10 cellular contexts compared by ENCODE assay signal in the genomic region with DNA sequence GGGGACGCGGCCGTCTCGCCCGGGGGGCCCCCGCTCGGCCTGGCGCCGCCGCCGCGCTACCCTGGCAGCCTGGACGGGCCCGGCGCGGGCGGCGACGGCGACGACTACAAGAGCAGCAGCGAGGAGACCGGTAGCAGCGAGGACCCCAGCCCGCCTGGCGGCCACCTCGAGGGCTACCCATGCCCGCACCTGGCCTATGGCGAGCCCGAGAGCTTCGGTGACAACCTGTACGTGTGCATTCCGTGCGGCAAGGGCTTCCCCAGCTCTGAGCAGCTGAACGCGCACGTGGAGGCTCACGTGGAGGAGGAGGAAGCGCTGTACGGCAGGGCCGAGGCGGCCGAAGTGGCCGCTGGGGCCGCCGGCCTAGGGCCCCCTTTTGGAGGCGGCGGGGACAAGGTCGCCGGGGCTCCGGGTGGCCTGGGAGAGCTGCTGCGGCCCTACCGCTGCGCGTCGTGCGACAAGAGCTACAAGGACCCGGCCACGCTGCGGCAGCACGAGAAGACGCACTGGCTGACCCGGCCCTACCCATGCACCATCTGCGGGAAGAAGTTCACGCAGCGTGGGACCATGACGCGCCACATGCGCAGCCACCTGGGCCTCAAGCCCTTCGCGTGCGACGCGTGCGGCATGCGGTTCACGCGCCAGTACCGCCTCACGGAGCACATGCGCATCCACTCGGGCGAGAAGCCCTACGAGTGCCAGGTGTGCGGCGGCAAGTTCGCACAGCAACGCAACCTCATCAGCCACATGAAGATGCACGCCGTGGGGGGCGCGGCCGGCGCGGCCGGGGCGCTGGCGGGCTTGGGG. TPM values are rescaled to one million over a fixed set of nuclear protein-coding genes. Genes with fewer than 3 reads are reported as not detected.
A peak's percentile ranks its signal among the peaks of the same experiment; 100 is the strongest.
DNase-seq lines count a peak whose midpoint lies in the region; ATAC-seq, FAIRE-seq and TF ChIP-seq lines count a peak whose summit lies in the region.
"Had no signal": no experiment of that assay in that cellular context is flagged by ENCODE, and none has a peak within 500 bp of the region (broad histone marks: within the 10 kb centered on the region; RNA-seq: fewer than 3 reads in every experiment).

No MANE protein-coding gene starts in this region.

- DNase-seq in breast epithelium (ENCODE audit: low spot score in 2 of 2) (no peak), mammary epithelial cell (no peak), K562 (ENCODE audit: extremely low read depth in 1 of 4, low spot score in 3 of 4) (no peak), mesendoderm (peak; percentile 59), pons (ENCODE audit: low spot score) (no peak)
- DNase-seq: NCI-H1694 treated with DMSO at 0.1 percent for 48 hours, SK-N-SH had no signal

- TF ChIP-seq EP300 in K562 (IDR thresholded peaks at IDR 0.05; ENCODE audit: low read length): no peak

- H3K27ac ChIP-seq in breast epithelium (peak overlapping the region; percentile 74 to 89), mammary epithelial cell (ENCODE audit: insufficient read depth, low read depth, low read length) (no peak overlapping the region), K562 (ENCODE audit: extremely low read depth, low read depth, low read length) (no peak overlapping the region), mesendoderm (ENCODE audit: low read depth, low read length) (no peak overlapping the region), urinary bladder (ENCODE audit: low read depth) (peak overlapping the region; percentile 76)

- H2AK5ac ChIP-seq in mesendoderm (ENCODE audit: low read length): no peak overlapping the region

- H3K4me3 ChIP-seq in breast epithelium (peak overlapping the region; percentile 61 to 84 (median 70)), mammary epithelial cell (replicated peaks in 1 of 3; ENCODE audit: insufficient read depth in 1 of 3, low read depth in 2 of 3, low read length in 3 of 3) (no peak overlapping the region), K562 (no peak overlapping the region), mesendoderm (ENCODE audit: low read length) (no peak overlapping the region), urinary bladder (ENCODE audit: low read depth, low read length) (peak overlapping the region; percentile 54)

- no peaks in the 10 kb centered on the region for H3K79me2 ChIP-seq in mammary epithelial cell (ENCODE audit: insufficient read depth, low read length)
- H3K79me2 ChIP-seq in K562 (ENCODE audit: control insufficient read depth, insufficient read depth, low read length): no peaks in the 10 kb centered on the region
- H3K79me2 ChIP-seq in mesendoderm (ENCODE audit: control insufficient read depth, insufficient read depth, low read length): no peaks in the 10 kb centered on the region

- no peaks in the 10 kb centered on the region for H3K9me3 ChIP-seq in breast epithelium
- H3K9me3 ChIP-seq in mammary epithelial cell (replicated peaks; ENCODE audit: insufficient read depth, low read length): no peaks in the 10 kb centered on the region
- no peaks in the 10 kb centered on the region for H3K9me3 ChIP-seq in K562 (replicated peaks; ENCODE audit: control insufficient read depth, insufficient read depth, low read depth, low read length)
- H3K9me3 ChIP-seq: SK-N-SH had no signal

- in situ Hi-C loops in mammary epithelial cell (cut with MboI; ENCODE audit: low sequenced_read_pairs in 2 of 2): no loop called here
- in situ Hi-C loops in K562 (cut with MboI): no loop called here

- H2AFZ ChIP-seq in mammary epithelial cell (ENCODE audit: low read depth, low read length) (no peak overlapping the region), K562 (ENCODE audit: low read depth, low read length) (no peak overlapping the region)

- TF ChIP-seq CTCF in breast epithelium (IDR thresholded peaks at IDR 0.05): no peak
- no peak for TF ChIP-seq CTCF in mammary epithelial cell (conservative IDR thresholded peaks at IDR 0.05 in 1 of 2, IDR thresholded peaks at IDR 0.05 in 1 of 2; ENCODE audit: extremely low read depth in 1 of 2, insufficient read depth in 1 of 2, low read depth in 1 of 2, low read length in 2 of 2)
- no peak for TF ChIP-seq CTCF in K562 (IDR thresholded peaks at IDR 0.05 in 2 of 3, conservative IDR thresholded peaks at IDR 0.05 in 1 of 3; ENCODE audit: insufficient read depth in 2 of 3, low read depth in 1 of 3, low read length in 3 of 3)

- no peak overlapping the region for H3K23ac ChIP-seq in mesendoderm (ENCODE audit: low read length)

- POLR2A ChIA-PET in K562 (lab: Yijun Ruan, JAX): interaction anchor here (0.6 to 0.7 kb wide), 2 partner anchors 27 to 199 kb away, joined by 3 read pairs; no protein-coding TSS in a partner anchor

- no peaks in the 10 kb centered on the region for H3K79me1 ChIP-seq in mesendoderm (ENCODE audit: low read length)

- H4K8ac ChIP-seq in mesendoderm (ENCODE audit: low read depth, low read length): no peak overlapping the region

- H3K9me1 ChIP-seq in K562 (ENCODE audit: control insufficient read depth, insufficient read depth, low read length): no peaks in the 10 kb centered on the region

- no peak for TF ChIP-seq POLR2A in breast epithelium (IDR thresholded peaks at IDR 0.05)
- TF ChIP-seq POLR2A in K562 (conservative IDR thresholded peaks at IDR 0.05): no peak

- no peak overlapping the region for H2BK15ac ChIP-seq in mesendoderm (replicated peaks; ENCODE audit: low read depth)

- H3K36me3 ChIP-seq in breast epithelium (no peaks in the 10 kb centered on the region), mammary epithelial cell (ENCODE audit: insufficient read depth, low read length) (no peaks in the 10 kb centered on the region), K562 (ENCODE audit: control insufficient read depth, insufficient read depth, low read length) (no peaks in the 10 kb centered on the region), mesendoderm (ENCODE audit: control insufficient read depth, insufficient read depth, low read length) (no peaks in the 10 kb centered on the region), urinary bladder (ENCODE audit: insufficient read depth) (no peaks in the 10 kb centered on the region)

- H3K4ac ChIP-seq in mesendoderm (ENCODE audit: low read depth, low read length): no peak overlapping the region

- CTCF ChIA-PET in mammary epithelial cell (lab: Charles Lee; ENCODE audit: low non-redundant PET): no interaction called here
- CTCF ChIA-PET in K562 (lab: Yijun Ruan, JAX; ENCODE audit: low intra/inter-chr PET ratio): no interaction called here

- no peak overlapping the region for H4K5ac ChIP-seq in mesendoderm (ENCODE audit: low read length)

- no peak for FAIRE-seq in K562 (lab: Jason Lieb, UNC)

- intact Hi-C loops in breast epithelium (cut with DNase I; ENCODE audit: low total_unique reads): loop anchor here (5.0 kb wide), 1 partner anchor 184 kb away; no protein-coding TSS in a partner anchor
- intact Hi-C loops in mammary epithelial cell (cut with micrococcal nuclease): no loop called here
- intact Hi-C loops in K562 (cut with micrococcal nuclease): loop anchor here (10.0 kb wide), 1 partner anchor 117 kb away; no protein-coding TSS in a partner anchor

- peaks cover 2 to 6% of the 10 kb centered on the region in 2 donors for H3K4me1 ChIP-seq in breast epithelium
- H3K4me1 ChIP-seq in mammary epithelial cell (ENCODE audit: insufficient read depth, low read length): peaks cover 15% of the 10 kb centered on the region
- H3K4me1 ChIP-seq in K562 (replicated peaks in 1 of 2; ENCODE audit: control insufficient read depth in 2 of 2, insufficient read depth in 2 of 2, low read length in 2 of 2): peaks cover 0 to 51% of the 10 kb centered on the region in 2 experiments; a peak in 2 of 5 replicates
- H3K4me1 ChIP-seq in mesendoderm (ENCODE audit: control insufficient read depth, low read depth, low read length): peaks cover 5% of the 10 kb centered on the region
- H3K4me1 ChIP-seq in urinary bladder (ENCODE audit: insufficient read depth): peaks cover 2% of the 10 kb centered on the region

- no peak overlapping the region for H3K9ac ChIP-seq in mammary epithelial cell (ENCODE audit: insufficient read depth, low read length)
- no peak overlapping the region for H3K9ac ChIP-seq in K562 (ENCODE audit: insufficient read depth in 1 of 2, low read depth in 2 of 2, low read length in 2 of 2)
- no peak overlapping the region for H3K9ac ChIP-seq in mesendoderm (ENCODE audit: low read length)
- H3K9ac ChIP-seq: SK-N-SH had no signal

- H2BK5ac ChIP-seq in mesendoderm (ENCODE audit: low read length): no peak overlapping the region

- dilution Hi-C loops in mammary epithelial cell (cut with HindIII; ENCODE audit: low sequenced_read_pairs): no loop called here

- H3K4me2 ChIP-seq in mammary epithelial cell (ENCODE audit: insufficient read depth, low read depth, low read length): no peak overlapping the region
- H3K4me2 ChIP-seq in K562 (ENCODE audit: insufficient read depth, low read length): no peak overlapping the region
- H3K4me2 ChIP-seq in mesendoderm (ENCODE audit: low read length): no peak overlapping the region
- H3K4me2 ChIP-seq: SK-N-SH had no signal

- H3K56ac ChIP-seq in mesendoderm (ENCODE audit: low read length): no peak overlapping the region

- no peak for TF ChIP-seq RAD21 in K562 (CRISPR knock-in tag; conservative IDR thresholded peaks at IDR 0.05 in 1 of 2, IDR thresholded peaks at IDR 0.05 in 1 of 2)

- no TSS peak for BruUV-seq in mammary epithelial cell (replicated peaks; lab: Mats Ljungman, UMichigan)
- BruUV-seq in K562 (replicated peaks; lab: Mats Ljungman, UMichigan): no TSS peak

- no peaks in the 10 kb centered on the region for H4K20me1 ChIP-seq in mammary epithelial cell (ENCODE audit: insufficient read depth, low read length)
- no peaks in the 10 kb centered on the region for H4K20me1 ChIP-seq in K562 (replicated peaks; ENCODE audit: control insufficient read depth, insufficient read depth, low read length)

- H3K27me3 ChIP-seq in breast epithelium (no peaks in the 10 kb centered on the region), mammary epithelial cell (ENCODE audit: insufficient read depth, low read length) (no peaks in the 10 kb centered on the region), K562 (ENCODE audit: control insufficient read depth in 2 of 2, insufficient read depth in 2 of 2, low read length in 2 of 2) (no peaks in the 10 kb centered on the region), mesendoderm (ENCODE audit: insufficient read depth, low read length, poor library complexity) (peaks cover 40% of the 10 kb centered on the region)

- 97% methylated on average over 51 of the region's 98 CpGs for WGBS in mammary epithelial cell (ENCODE audit: low coverage, missing lambda C conversion rate)
- 96% methylated on average over 10 of the region's 98 CpGs for WGBS in K562 (ENCODE audit: insufficient coverage, low coverage, missing lambda C conversion rate)
- WGBS in mesendoderm (ENCODE audit: extremely low coverage, insufficient coverage, low lambda C conversion rate): no CpG with 5 or more reads among the region's 98 CpGs
- 37% methylated on average over 98 of the region's 98 CpGs for WGBS in urinary bladder

- no peak overlapping the region for H2BK120ac ChIP-seq in mesendoderm (ENCODE audit: low read depth, low read length)

- no peak overlapping the region for H3K18ac ChIP-seq in mesendoderm (ENCODE audit: low read length)

- no peak for ATAC-seq in K562
- no peak for ATAC-seq in HG03442 (IDR thresholded peaks at IDR 0.05; ENCODE audit: unreplicated experiment)
- no peak for ATAC-seq in HG03097 (IDR thresholded peaks at IDR 0.05; ENCODE audit: low FRiP score, unreplicated experiment)

RNA-seq across cellular contexts. Expression of gene HIC1, which starts 3.0 kb away (rescaled TPM):
- total RNA-seq in breast epithelium (10 to 100 TPM; 12.6 to 16.4 (median 12.7) TPM), mammary epithelial cell (1 to 10 TPM in 1 of 2 donors, under 1 TPM in 1; 0.67 to 1.3 TPM), K562 (2014; rRNA removed) (1.9 and 2.8 TPM in 2 replicates), K562 (2014; rRNA removed; fragmentation: Illumina TruSeq; extraction: Trizol) (0.13 and 0.18 TPM in 2 replicates), K562 (2015; rRNA removed; fragmentation: Illumina TruSeq; extraction: Trizol) (0.18 and 0.41 TPM in 2 replicates), K562 (2021) (2.3 and 2.5 TPM in 2 replicates), urinary bladder (31.4 TPM)
- polyA plus RNA-seq in mammary epithelial cell (0.20 TPM), K562 (2011; rRNA removed) (0.53 and 0.64 TPM in 2 replicates), K562 (2014; fragmentation: Illumina TruSeq; extraction: Trizol) (0.12 and 0.35 TPM in 2 replicates), K562 (2014; fragmentation: Nextera tagmentation; extraction: Ambion mirVana) (under 1 TPM; 0.01 to 0.03 TPM), K562 (2014; rRNA removed) (1.4 and 2.3 TPM in 2 replicates), urinary bladder (19.2 TPM)
- not detected for polyA minus RNA-seq in mammary epithelial cell
- 2.6 and 5.4 TPM in 2 replicates for total RNA-seq in K562 (2011; cell fraction: chromatin; rRNA removed; ENCODE audit: low replicate concordance)
- 4.3 and 6.5 TPM in 2 replicates for total RNA-seq in K562 (2011; cell fraction: nucleolus; rRNA removed)
- total RNA-seq in K562 (2011; cell fraction: nucleoplasm; rRNA removed): 2.3 and 2.4 TPM in 2 replicates
- 0.93 and 4.2 TPM in 2 replicates for polyA plus RNA-seq in K562 (2011; cell fraction: cytosol; rRNA removed)
- 2.7 and 7.9 TPM in 2 replicates for polyA plus RNA-seq in K562 (2011; cell fraction: nucleus; rRNA removed)
- polyA plus RNA-seq in K562 (2012): 0.80 and 0.95 TPM in 2 replicates
- polyA minus RNA-seq in K562 (2011; rRNA and poly(A)+ RNA removed): 0.21 and 0.46 TPM in 2 replicates
- polyA minus RNA-seq in K562 (2011; cell fraction: cytosol; rRNA and poly(A)+ RNA removed): 1.5 and 2.1 TPM in 2 replicates
- 2.6 and 2.7 TPM in 2 replicates for polyA minus RNA-seq in K562 (2011; cell fraction: nucleus; rRNA and poly(A)+ RNA removed)
- 0.10 TPM for polyA plus RNA-seq in mesendoderm (2013, experiment 1 of 2)
- polyA plus RNA-seq in mesendoderm (2013, experiment 2 of 2): 0.10 TPM

RNA-seq across cellular contexts. Expression of gene OVCA2, which starts 16.1 kb away (rescaled TPM):
- total RNA-seq in breast epithelium (10 to 100 TPM; 24.3 to 35.4 (median 32.5) TPM), mammary epithelial cell (10 to 100 TPM; 44.1 to 65.7 TPM), K562 (2014; rRNA removed) (21.6 and 23.7 TPM in 2 replicates), K562 (2014; rRNA removed; fragmentation: Illumina TruSeq; extraction: Trizol) (9.7 and 12.2 TPM in 2 replicates), K562 (2015; rRNA removed; fragmentation: Illumina TruSeq; extraction: Trizol) (12.2 and 14.1 TPM in 2 replicates), K562 (2021) (15.6 and 21.1 TPM in 2 replicates), urinary bladder (9.5 TPM)
- polyA plus RNA-seq in mammary epithelial cell (68.4 TPM), K562 (2011; rRNA removed) (14.1 and 17.1 TPM in 2 replicates), K562 (2014; fragmentation: Illumina TruSeq; extraction: Trizol) (14.1 and 18.2 TPM in 2 replicates), K562 (2014; fragmentation: Nextera tagmentation; extraction: Ambion mirVana) (1 to 10 TPM; 3.0 to 3.6 TPM), K562 (2014; rRNA removed) (19.7 and 23.4 TPM in 2 replicates), urinary bladder (40.1 TPM)
- 28.3 TPM for polyA minus RNA-seq in mammary epithelial cell
- 1.6 and 4.6 TPM in 2 replicates for total RNA-seq in K562 (2011; cell fraction: chromatin; rRNA removed; ENCODE audit: low replicate concordance)
- total RNA-seq in K562 (2011; cell fraction: nucleolus; rRNA removed): 6.6 and 9.8 TPM in 2 replicates
- 0.69 and 4.2 TPM in 2 replicates for total RNA-seq in K562 (2011; cell fraction: nucleoplasm; rRNA removed)
- polyA plus RNA-seq in K562 (2011; cell fraction: cytosol; rRNA removed): 17.7 and 39.3 TPM in 2 replicates
- polyA plus RNA-seq in K562 (2011; cell fraction: nucleus; rRNA removed): 5.4 and 6.8 TPM in 2 replicates
- polyA plus RNA-seq in K562 (2012): 14.6 and 22.6 TPM in 2 replicates
- polyA minus RNA-seq in K562 (2011; rRNA and poly(A)+ RNA removed): 6.3 and 8.5 TPM in 2 replicates
- polyA minus RNA-seq in K562 (2011; cell fraction: cytosol; rRNA and poly(A)+ RNA removed): 7.6 and 8.9 TPM in 2 replicates
- 1.1 and 1.6 TPM in 2 replicates for polyA minus RNA-seq in K562 (2011; cell fraction: nucleus; rRNA and poly(A)+ RNA removed)
- 43.4 TPM for polyA plus RNA-seq in mesendoderm (2013, experiment 1 of 2)
- polyA plus RNA-seq in mesendoderm (2013, experiment 2 of 2): 43.4 TPM

RNA-seq across cellular contexts. Expression of gene DPH1, which starts 28.0 kb away (rescaled TPM):
- 10 to 100 TPM; 28.3 to 66.6 (median 55.7) TPM for total RNA-seq in breast epithelium
- total RNA-seq in mammary epithelial cell: 10 to 100 TPM; 29.0 to 36.2 TPM
- polyA plus RNA-seq in mammary epithelial cell: 27.4 TPM
- 64.4 TPM for polyA minus RNA-seq in mammary epithelial cell
- 67.2 and 189 TPM in 2 replicates for total RNA-seq in K562 (2011; cell fraction: chromatin; rRNA removed; ENCODE audit: low replicate concordance)
- 122 and 130 TPM in 2 replicates for total RNA-seq in K562 (2011; cell fraction: nucleolus; rRNA removed)
- 90.6 and 92.5 TPM in 2 replicates for total RNA-seq in K562 (2011; cell fraction: nucleoplasm; rRNA removed)
- total RNA-seq in K562 (2014; rRNA removed): 30.9 and 34.7 TPM in 2 replicates
- 19.3 and 19.7 TPM in 2 replicates for total RNA-seq in K562 (2014; rRNA removed; fragmentation: Illumina TruSeq; extraction: Trizol)
- total RNA-seq in K562 (2015; rRNA removed; fragmentation: Illumina TruSeq; extraction: Trizol): 17.7 and 19.7 TPM in 2 replicates
- 33.0 and 40.6 TPM in 2 replicates for total RNA-seq in K562 (2021)
- 20.2 and 39.1 TPM in 2 replicates for polyA plus RNA-seq in K562 (2011; rRNA removed)
- polyA plus RNA-seq in K562 (2011; cell fraction: cytosol; rRNA removed): 35.7 and 48.3 TPM in 2 replicates
- 121 and 164 TPM in 2 replicates for polyA plus RNA-seq in K562 (2011; cell fraction: nucleus; rRNA removed)
- polyA plus RNA-seq in K562 (2012): 23.5 and 23.7 TPM in 2 replicates
- polyA plus RNA-seq in K562 (2014; fragmentation: Illumina TruSeq; extraction: Trizol): 28.7 and 31.0 TPM in 2 replicates
- polyA plus RNA-seq in K562 (2014; fragmentation: Nextera tagmentation; extraction: Ambion mirVana): under 1 TPM; 0.42 to 0.94 TPM
- polyA plus RNA-seq in K562 (2014; rRNA removed): 30.1 and 30.5 TPM in 2 replicates
- polyA minus RNA-seq in K562 (2011; rRNA and poly(A)+ RNA removed): 17.2 and 19.4 TPM in 2 replicates
- 27.1 and 28.2 TPM in 2 replicates for polyA minus RNA-seq in K562 (2011; cell fraction: cytosol; rRNA and poly(A)+ RNA removed)
- 30.3 and 42.9 TPM in 2 replicates for polyA minus RNA-seq in K562 (2011; cell fraction: nucleus; rRNA and poly(A)+ RNA removed)
- polyA plus RNA-seq in mesendoderm (2013, experiment 1 of 2): 20.0 TPM
- 19.3 TPM for polyA plus RNA-seq in mesendoderm (2013, experiment 2 of 2)
- total RNA-seq in urinary bladder: 17.4 TPM
- 36.5 TPM for polyA plus RNA-seq in urinary bladder

RNA-seq across cellular contexts. Expression of gene RTN4RL1, which starts 32.8 kb away (rescaled TPM):
- 10 to 100 TPM in 2 of 3 donors, 1 to 10 TPM in 1; 3.8 to 19.6 (median 14.1) TPM for total RNA-seq in breast epithelium
- total RNA-seq in mammary epithelial cell: 1 to 10 TPM in 1 of 2 donors, under 1 TPM in 1; under 0.01 to 5.7 TPM
- 2.5 TPM for polyA plus RNA-seq in mammary epithelial cell
- polyA minus RNA-seq in mammary epithelial cell: 1.6 TPM
- 0.30 TPM in 1 of 2 replicates, not detected in the other for total RNA-seq in K562 (2011; cell fraction: chromatin; rRNA removed; ENCODE audit: low replicate concordance)
- 0.13 and 0.50 TPM in 2 replicates for total RNA-seq in K562 (2011; cell fraction: nucleolus; rRNA removed)
- total RNA-seq in K562 (2011; cell fraction: nucleoplasm; rRNA removed): 0.07 TPM in 1 of 2 replicates, not detected in the other
- total RNA-seq in K562 (2014; rRNA removed): 0.05 and 0.12 TPM in 2 replicates
- not detected in 2 replicates for total RNA-seq in K562 (2014; rRNA removed; fragmentation: Illumina TruSeq; extraction: Trizol)
- total RNA-seq in K562 (2015; rRNA removed; fragmentation: Illumina TruSeq; extraction: Trizol): 0.04 TPM in 2 replicates
- total RNA-seq in K562 (2021): 0.04 and 0.07 TPM in 2 replicates
- polyA plus RNA-seq in K562 (2011; rRNA removed): 0.06 and 0.58 TPM in 2 replicates
- polyA plus RNA-seq in K562 (2011; cell fraction: cytosol; rRNA removed): 0.25 and 0.58 TPM in 2 replicates
- 0.09 and 0.24 TPM in 2 replicates for polyA plus RNA-seq in K562 (2011; cell fraction: nucleus; rRNA removed)
- 0.06 and 0.08 TPM in 2 replicates for polyA plus RNA-seq in K562 (2012)
- not detected in 2 replicates for polyA plus RNA-seq in K562 (2014; fragmentation: Illumina TruSeq; extraction: Trizol)
- not detected for polyA plus RNA-seq in K562 (2014; fragmentation: Nextera tagmentation; extraction: Ambion mirVana)
- not detected in 2 replicates for polyA plus RNA-seq in K562 (2014; rRNA removed)
- 0.27 TPM in 1 of 2 replicates, not detected in the other for polyA minus RNA-seq in K562 (2011; rRNA and poly(A)+ RNA removed)
- polyA minus RNA-seq in K562 (2011; cell fraction: cytosol; rRNA and poly(A)+ RNA removed): 0.82 TPM in 1 of 2 replicates, not detected in the other
- polyA minus RNA-seq in K562 (2011; cell fraction: nucleus; rRNA and poly(A)+ RNA removed): 0.13 and 0.33 TPM in 2 replicates
- 0.20 TPM for polyA plus RNA-seq in mesendoderm (2013, experiment 1 of 2)
- 0.14 TPM for polyA plus RNA-seq in mesendoderm (2013, experiment 2 of 2)
- total RNA-seq in urinary bladder: 1.3 TPM
- 4.5 TPM for polyA plus RNA-seq in urinary bladder

Comparison
In these comparisons a context has a peak if more than half of its experiments do, and no peak if none do; other contexts are left out.
1. H3K27ac ChIP-seq: peak in breast epithelium (2 of 2) and urinary bladder (single experiment); none in mammary epithelial cell (single experiment), K562 (single experiment) and mesendoderm (single experiment).
2. H3K4me3 ChIP-seq: peak in breast epithelium (3 of 3) and urinary bladder (single experiment); none in mammary epithelial cell (0 of 3), K562 (single experiment) and mesendoderm (single experiment).